20 cellular contexts compared by ENCODE assay signal in genomic region chr11:116217441-116217840, GRCh38.
"Had no signal": no experiment of that assay in that cellular context is flagged by ENCODE, and none has a peak within 500 bp of the region (broad histone marks: within the 10 kb centered on the region; RNA-seq: fewer than 3 reads in every experiment).

No MANE protein-coding gene starts in this region.

- H3K27me3 ChIP-seq: colonic mucosa, esophagus muscularis mucosa, foreskin keratinocyte, gastroesophageal sphincter, right atrium auricular region, tibial nerve, upper lobe of left lung had no signal

- H3K4me1 Mint-ChIP-seq: naive B cell; stimulated activated memory B cell treated with anti-CD40 and anti-IgM and Interleukin-4, amounts not matched to agents 10 μg/mL and 1 μg/mL and 100 μg/mL, for 72 hours had no signal

- H3K9me3 ChIP-seq: colonic mucosa, esophagus muscularis mucosa, gastroesophageal sphincter, heart right ventricle, lower lobe of right lung, prostate gland, right atrium auricular region, thoracic aorta, tibial nerve, upper lobe of left lung had no signal

- H3K4me1 ChIP-seq: colonic mucosa, esophagus muscularis mucosa, foreskin keratinocyte, gastroesophageal sphincter, parathyroid adenoma, prostate gland, right atrium auricular region had no signal

- H3K9me3 Mint-ChIP-seq: dendritic cell treated with granulocyte-macrophage colony-stimulating factor and Interleukin-4, amounts not matched to agents 40 ng/mL and 50 ng/mL, for 4 days; natural killer cell treated with Interleukin-12 subunit alpha and Interleukin-12 subunit beta and Interleukin-15 and Interleukin-18, amount 100 ng/mL, for 72 hours had no signal

- H3K36me3 ChIP-seq: colonic mucosa, esophagus muscularis mucosa, gastroesophageal sphincter, heart right ventricle, lower lobe of right lung, prostate gland, right atrium auricular region, thoracic aorta, tibial nerve, upper lobe of left lung had no signal

- H3K27ac ChIP-seq: colonic mucosa, esophagus muscularis mucosa, foreskin keratinocyte, gastroesophageal sphincter, heart right ventricle, lower lobe of right lung, parathyroid adenoma, prostate gland, right atrium auricular region, thoracic aorta, tibial nerve, upper lobe of left lung had no signal

- H3K27me3 Mint-ChIP-seq: stimulated activated memory B cell treated with anti-CD40 and anti-IgM and Interleukin-4, amounts not matched to agents 10 μg/mL and 1 μg/mL and 100 μg/mL, for 72 hours had no signal

- H3K27ac Mint-ChIP-seq: dendritic cell treated with granulocyte-macrophage colony-stimulating factor and Interleukin-4, amounts not matched to agents 40 ng/mL and 50 ng/mL, for 4 days; endodermal cell; naive B cell; natural killer cell treated with Interleukin-12 subunit alpha and Interleukin-12 subunit beta and Interleukin-15 and Interleukin-18, amount 100 ng/mL, for 72 hours; stimulated activated memory B cell treated with anti-CD40 and anti-IgM and Interleukin-4, amounts not matched to agents 10 μg/mL and 1 μg/mL and 100 μg/mL, for 72 hours had no signal

- H3K4me3 ChIP-seq: colonic mucosa, esophagus muscularis mucosa, gastroesophageal sphincter, heart right ventricle, lower lobe of right lung, prostate gland, right atrium auricular region, thoracic aorta, tibial nerve, upper lobe of left lung had no signal

- H3K36me3 Mint-ChIP-seq: naive B cell; natural killer cell treated with Interleukin-12 subunit alpha and Interleukin-12 subunit beta and Interleukin-15 and Interleukin-18, amount 100 ng/mL, for 72 hours; stimulated activated memory B cell treated with anti-CD40 and anti-IgM and Interleukin-4, amounts not matched to agents 10 μg/mL and 1 μg/mL and 100 μg/mL, for 72 hours had no signal

- DNase-seq: effector CD8-positive, alpha-beta T cell; endodermal cell; foreskin keratinocyte; naive B cell; stimulated activated CD4-positive, alpha-beta T cell treated with anti-CD3 and anti-CD28 coated beads, Interleukin-4, amount 100 ng/mL, for 4 hours had no signal

- H3K4me3 Mint-ChIP-seq: dendritic cell treated with granulocyte-macrophage colony-stimulating factor and Interleukin-4, amounts not matched to agents 40 ng/mL and 50 ng/mL, for 4 days; endodermal cell; naive B cell; natural killer cell treated with Interleukin-12 subunit alpha and Interleukin-12 subunit beta and Interleukin-15 and Interleukin-18, amount 100 ng/mL, for 72 hours; neural crest cell; stimulated activated memory B cell treated with anti-CD40 and anti-IgM and Interleukin-4, amounts not matched to agents 10 μg/mL and 1 μg/mL and 100 μg/mL, for 72 hours had no signal
